In genomic region chr9:110114086-110114887, GRCh38 we compare ENCODE assay signal across 15 cellular contexts.
A peak's percentile ranks its signal among the peaks of the same experiment; 100 is the strongest.
DNase-seq lines count a peak whose midpoint lies in the region; ATAC-seq, FAIRE-seq and TF ChIP-seq lines count a peak whose summit lies in the region.
"Had no signal": no experiment of that assay in that cellular context is flagged by ENCODE, and none has a peak within 500 bp of the region (broad histone marks: within the 10 kb centered on the region; RNA-seq: fewer than 3 reads in every experiment).

No MANE protein-coding gene starts in this region.

- no peak for FAIRE-seq in astrocyte (lab: Jason Lieb, UNC)
- peak; percentile 21 for FAIRE-seq in HepG2 (lab: Jason Lieb, UNC)

- no peaks in the 10 kb centered on the region for H3K9me3 Mint-ChIP-seq in astrocyte (ENCODE audit: unreplicated experiment)
- no peaks in the 10 kb centered on the region for H3K9me3 Mint-ChIP-seq in activated CD8-positive, alpha-beta memory T cell treated with anti-CD3 and anti-CD28 coated beads, Interleukin-2, amount 10 ng/mL, durations not matched to agents 7 days and 5 days (ENCODE audit: low read depth)
- H3K9me3 Mint-ChIP-seq in activated naive CD8-positive, alpha-beta T cell treated with anti-CD3 and anti-CD28 coated beads, Interleukin-2, amount 50 U/mL, for 24 hours: no peaks in the 10 kb centered on the region
- H3K9me3 Mint-ChIP-seq: activated naive CD8-positive, alpha-beta T cell treated with anti-CD3 and anti-CD28 coated beads for 36 hours; natural killer cell had no signal

- H3K4me3 ChIP-seq in astrocyte (ENCODE audit: insufficient read depth, low read depth, low read length) (no peak overlapping the region), HepG2 (replicated peaks in 1 of 3; ENCODE audit: insufficient read depth in 1 of 3, low read depth in 2 of 3, low read length in 3 of 3) (no peak overlapping the region), subcutaneous abdominal adipose tissue (ENCODE audit: low read depth in 1 of 5, low read length in 5 of 5) (peak overlapping the region in 1 of 5 donors; percentile 29)
- H3K4me3 ChIP-seq: testis had no signal

- H3K4me3 Mint-ChIP-seq in astrocyte (ENCODE audit: unreplicated experiment): no peak overlapping the region
- no peak overlapping the region for H3K4me3 Mint-ChIP-seq in activated CD8-positive, alpha-beta memory T cell treated with anti-CD3 and anti-CD28 coated beads, Interleukin-2, amount 10 ng/mL, durations not matched to agents 7 days and 5 days
- no peak overlapping the region for H3K4me3 Mint-ChIP-seq in activated naive CD8-positive, alpha-beta T cell treated with anti-CD3 and anti-CD28 coated beads, Interleukin-2, amount 50 U/mL, for 24 hours
- H3K4me3 Mint-ChIP-seq: activated naive CD8-positive, alpha-beta T cell treated with anti-CD3 and anti-CD28 coated beads for 36 hours; natural killer cell had no signal

- TF ChIP-seq CTCF in astrocyte (IDR thresholded peaks at IDR 0.05; ENCODE audit: insufficient read depth, low read depth, low read length): no peak
- TF ChIP-seq CTCF in HepG2 (CRISPR knock-in tag; IDR thresholded peaks at IDR 0.05): no peak

- H4K20me1 ChIP-seq in astrocyte (ENCODE audit: insufficient read depth, low read length) (peaks cover 70% of the 10 kb centered on the region), HepG2 (ENCODE audit: insufficient read depth, low read length) (no peaks in the 10 kb centered on the region)

- in situ Hi-C loops in HepG2 (cut with HindIII; ENCODE audit: extremely low pct_ligation_motif_present, low pct_unique_long_range_greater_than_20kb): no loop called here

- H3K4me1 ChIP-seq in astrocyte (ENCODE audit: insufficient read depth, low read length): peaks cover 32% of the 10 kb centered on the region
- H3K4me1 ChIP-seq in HepG2 (ENCODE audit: insufficient read depth, low read length): peaks cover 47% of the 10 kb centered on the region
- H3K4me1 ChIP-seq in subcutaneous abdominal adipose tissue (ENCODE audit: control insufficient read depth in 5 of 5, insufficient read depth in 5 of 5, low read length in 5 of 5): peaks cover 16 to 49% (median 28%) of the 10 kb centered on the region in 5 donors

- no peak for TF ChIP-seq RAD21 in HepG2 (CRISPR knock-in tag; IDR thresholded peaks at IDR 0.05)

- H3K27me3 ChIP-seq in astrocyte (ENCODE audit: insufficient read depth, low read length) (no peaks in the 10 kb centered on the region), HepG2 (ENCODE audit: control insufficient read depth in 1 of 2, insufficient read depth in 2 of 2, low read length in 2 of 2) (no peaks in the 10 kb centered on the region), subcutaneous abdominal adipose tissue (ENCODE audit: control insufficient read depth in 5 of 5, insufficient read depth in 4 of 5, low read length in 5 of 5) (no peaks in the 10 kb centered on the region)
- H3K27me3 ChIP-seq: testis had no signal

- intact Hi-C loops in Right ventricle myocardium superior (cut with DNase I) (no loop called here), left ventricle myocardium superior (cut with micrococcal nuclease) (no loop called here), HepG2 (cut with micrococcal nuclease; ENCODE audit: unreplicated experiment) (no loop called here)

- no TSS peak for BruUV-seq in HepG2 (replicated peaks; lab: Mats Ljungman, UMichigan)

- WGBS in HepG2 (ENCODE audit: low lambda C conversion rate): 51% methylated on average over 11 of the region's 11 CpGs

- TF ChIP-seq POLR2A in HepG2 (IDR thresholded peaks at IDR 0.05; ENCODE audit: insufficient read depth in 1 of 2, low read depth in 2 of 2, low read length in 2 of 2): no peak

- TF ChIP-seq EP300 in HepG2 (IDR thresholded peaks at IDR 0.05; ENCODE audit: low read depth in 2 of 2, low read length in 2 of 2): peak in 1 of 2 experiments; percentile 54; a peak in 1 of 4 replicates
- no peak for TF ChIP-seq EP300 in HepG2 (CRISPR knock-in tag; IDR thresholded peaks at IDR 0.05; ENCODE audit: borderline replicate concordance)

- no peaks in the 10 kb centered on the region for H3K9me3 ChIP-seq in astrocyte (ENCODE audit: insufficient read depth, low read depth, low read length)
- H3K9me3 ChIP-seq in HepG2 (ENCODE audit: low read length): no peaks in the 10 kb centered on the region
- H3K9me3 ChIP-seq in subcutaneous abdominal adipose tissue (ENCODE audit: control insufficient read depth in 5 of 5, low read length in 5 of 5): no peaks in the 10 kb centered on the region
- H3K9me3 ChIP-seq: testis had no signal

- ATAC-seq in Right ventricle myocardium superior (ENCODE audit: poor library complexity) (peak; percentile 6), left ventricle myocardium superior (no peak), HepG2 (no peak; the same call in 2 of the 3 replicates), HG02840 (IDR thresholded peaks at IDR 0.05; ENCODE audit: low FRiP score, unreplicated experiment) (no peak)
- ATAC-seq in activated CD8-positive, alpha-beta memory T cell treated with anti-CD3 and anti-CD28 coated beads, Interleukin-2, amount 10 ng/mL, durations not matched to agents 7 days and 5 days: no peak
- no peak for ATAC-seq in activated naive CD8-positive, alpha-beta T cell treated with anti-CD3 and anti-CD28 coated beads, Interleukin-2, amount 50 U/mL, for 24 hours
- ATAC-seq: natural killer cell had no signal

- no peaks in the 10 kb centered on the region for H3K27me3 Mint-ChIP-seq in astrocyte (ENCODE audit: low read depth, unreplicated experiment)
- no peaks in the 10 kb centered on the region for H3K27me3 Mint-ChIP-seq in activated CD8-positive, alpha-beta memory T cell treated with anti-CD3 and anti-CD28 coated beads, Interleukin-2, amount 10 ng/mL, durations not matched to agents 7 days and 5 days
- H3K27me3 Mint-ChIP-seq in activated naive CD8-positive, alpha-beta T cell treated with anti-CD3 and anti-CD28 coated beads, Interleukin-2, amount 50 U/mL, for 24 hours: no peaks in the 10 kb centered on the region
- H3K27me3 Mint-ChIP-seq: activated naive CD8-positive, alpha-beta T cell treated with anti-CD3 and anti-CD28 coated beads for 36 hours had no signal

- H3K27ac ChIP-seq in astrocyte (ENCODE audit: low read depth, low read length) (peak overlapping the region; percentile 80), HepG2 (ENCODE audit: extremely low read length, insufficient read depth, low read length) (peak overlapping the region; percentile 52), subcutaneous abdominal adipose tissue (ENCODE audit: low read depth, low read length) (peak overlapping the region; percentile 90)
- H3K27ac ChIP-seq: testis had no signal

- no peak for DNase-seq in Right ventricle myocardium superior
- no peak for DNase-seq in left ventricle myocardium superior
- DNase-seq in astrocyte (ENCODE audit: low read depth): no peak
- DNase-seq in HepG2 (ENCODE audit: low spot score): peak; percentile 56
- DNase-seq in activated CD8-positive, alpha-beta memory T cell treated with anti-CD3 and anti-CD28 coated beads, Interleukin-2, amount 10 ng/mL, durations not matched to agents 7 days and 5 days: no peak
- no peak for DNase-seq in activated naive CD8-positive, alpha-beta T cell treated with anti-CD3 and anti-CD28 coated beads, Interleukin-2, amount 50 U/mL, for 24 hours
- DNase-seq: activated naive CD8-positive, alpha-beta T cell treated with anti-CD3 and anti-CD28 coated beads for 36 hours; Calu3; natural killer cell; NCI-H1694; NCI-H526; SIG-M5 had no signal

- CTCF ChIA-PET in HepG2 (lab: Yijun Ruan, JAX; ENCODE audit: low intra/inter-chr PET ratio, low total read pairs): no interaction called here
- CTCF ChIA-PET in activated CD8-positive, alpha-beta memory T cell treated with anti-CD3 and anti-CD28 coated beads, Interleukin-2, amount 10 ng/mL, durations not matched to agents 7 days and 5 days (lab: Charles Lee): no interaction called here

- POLR2A ChIA-PET in HepG2 (lab: Yijun Ruan, JAX): interaction anchor here (3.2 kb wide), 1 partner anchor 12 kb away, joined by 35 read pairs; no protein-coding TSS in a partner anchor

- peak overlapping the region; percentile 64 for H3K27ac Mint-ChIP-seq in astrocyte (ENCODE audit: unreplicated experiment)
- no peak overlapping the region for H3K27ac Mint-ChIP-seq in activated CD8-positive, alpha-beta memory T cell treated with anti-CD3 and anti-CD28 coated beads, Interleukin-2, amount 10 ng/mL, durations not matched to agents 7 days and 5 days
- H3K27ac Mint-ChIP-seq in activated naive CD8-positive, alpha-beta T cell treated with anti-CD3 and anti-CD28 coated beads, Interleukin-2, amount 50 U/mL, for 24 hours: no peak overlapping the region
- H3K27ac Mint-ChIP-seq: activated naive CD8-positive, alpha-beta T cell treated with anti-CD3 and anti-CD28 coated beads for 36 hours; natural killer cell had no signal

- H2AFZ ChIP-seq in astrocyte (ENCODE audit: low read depth, low read length) (no peak overlapping the region), HepG2 (ENCODE audit: low read length) (no peak overlapping the region)

- H3K4me1 Mint-ChIP-seq in astrocyte (ENCODE audit: low read depth, unreplicated experiment): peaks cover 58% of the 10 kb centered on the region
- H3K4me1 Mint-ChIP-seq in activated CD8-positive, alpha-beta memory T cell treated with anti-CD3 and anti-CD28 coated beads, Interleukin-2, amount 10 ng/mL, durations not matched to agents 7 days and 5 days: no peaks in the 10 kb centered on the region
- peaks cover 8% of the 10 kb centered on the region for H3K4me1 Mint-ChIP-seq in activated naive CD8-positive, alpha-beta T cell treated with anti-CD3 and anti-CD28 coated beads, Interleukin-2, amount 50 U/mL, for 24 hours
- H3K4me1 Mint-ChIP-seq: activated naive CD8-positive, alpha-beta T cell treated with anti-CD3 and anti-CD28 coated beads for 36 hours; natural killer cell had no signal

- H3K36me3 ChIP-seq in astrocyte (ENCODE audit: insufficient read depth, low read length) (no peaks in the 10 kb centered on the region), HepG2 (replicated peaks in 1 of 2; ENCODE audit: control insufficient read depth in 1 of 2, insufficient read depth in 2 of 2, low read length in 2 of 2) (no peaks in the 10 kb centered on the region), subcutaneous abdominal adipose tissue (ENCODE audit: control insufficient read depth in 5 of 5, insufficient read depth in 5 of 5, low read length in 5 of 5) (peaks cover 0 to 9% (median 5%) of the 10 kb centered on the region in 5 donors)

- H3K79me2 ChIP-seq in astrocyte (ENCODE audit: insufficient read depth, low read length): peaks cover 96% of the 10 kb centered on the region
- H3K79me2 ChIP-seq in HepG2 (ENCODE audit: insufficient read depth, low read length): no peaks in the 10 kb centered on the region

- H3K36me3 Mint-ChIP-seq in astrocyte (ENCODE audit: low read depth, unreplicated experiment): peaks cover 10% of the 10 kb centered on the region
- no peaks in the 10 kb centered on the region for H3K36me3 Mint-ChIP-seq in activated CD8-positive, alpha-beta memory T cell treated with anti-CD3 and anti-CD28 coated beads, Interleukin-2, amount 10 ng/mL, durations not matched to agents 7 days and 5 days
- H3K36me3 Mint-ChIP-seq in activated naive CD8-positive, alpha-beta T cell treated with anti-CD3 and anti-CD28 coated beads, Interleukin-2, amount 50 U/mL, for 24 hours (ENCODE audit: low read depth): no peaks in the 10 kb centered on the region
- H3K36me3 Mint-ChIP-seq: activated naive CD8-positive, alpha-beta T cell treated with anti-CD3 and anti-CD28 coated beads for 36 hours; natural killer cell had no signal

- H3K9ac ChIP-seq in astrocyte (ENCODE audit: low read length) (peak overlapping the region; percentile 9), HepG2 (ENCODE audit: insufficient read depth, low read depth, low read length) (no peak overlapping the region), subcutaneous abdominal adipose tissue (ENCODE audit: low read length in 5 of 5) (no peak overlapping the region)

- H3K4me2 ChIP-seq in astrocyte (ENCODE audit: low read length): peak overlapping the region; percentile 62
- H3K4me2 ChIP-seq in HepG2 (ENCODE audit: low read depth, low read length): peak overlapping the region; percentile 23; the same call in 1 of the 2 replicates
